Comparison of ENCODE assay signal across 10 cellular contexts in the genomic region with DNA sequence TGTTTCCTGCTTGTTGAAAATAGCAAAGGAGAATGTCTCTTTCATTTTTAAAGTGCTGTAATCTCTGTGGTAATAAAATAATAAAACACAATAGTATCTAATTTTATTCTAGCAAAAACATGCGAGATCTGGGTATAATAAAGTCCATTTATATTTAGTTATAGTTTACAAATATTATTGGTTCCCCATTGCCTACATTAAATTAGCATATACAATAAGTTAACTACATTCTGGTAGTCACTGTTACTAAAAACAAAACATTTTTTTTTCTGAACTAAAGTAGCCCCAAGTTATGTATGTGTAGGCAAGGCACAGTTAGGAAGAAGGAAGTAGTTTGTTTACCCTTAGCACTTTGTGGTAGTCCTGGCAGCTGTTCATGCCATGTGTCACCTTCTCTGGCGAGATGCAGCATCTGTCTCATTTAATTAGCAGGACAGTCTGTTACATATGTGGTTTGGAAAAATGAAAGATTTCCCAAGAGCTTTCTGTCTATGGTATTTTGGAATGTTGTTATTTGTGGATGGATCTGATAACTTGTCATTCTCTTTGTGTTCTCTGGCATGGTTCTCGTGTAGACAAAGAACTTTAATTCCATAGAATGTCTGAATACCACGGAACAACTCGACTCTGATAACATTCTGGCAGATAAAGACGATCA.
A peak's percentile ranks its signal among the peaks of the same experiment; 100 is the strongest.
DNase-seq lines count a peak whose midpoint lies in the region; ATAC-seq and TF ChIP-seq lines count a peak whose summit lies in the region.
"Had no signal": no experiment of that assay in that cellular context is flagged by ENCODE, and none has a peak within 500 bp of the region (broad histone marks: within the 10 kb centered on the region; RNA-seq: fewer than 3 reads in every experiment).

No MANE protein-coding gene starts in this region.

- WGBS in SK-N-SH (ENCODE audit: low lambda C conversion rate) = 3% methylated on average over 6 of the region's 6 CpGs
- 24 to 35% (median 26%) methylated on average over 6 of the region's 6 CpGs for whole genome bisulfite sequencing in ovary, 3 donors

- TF ChIP-seq CTCF in SK-N-SH (IDR thresholded peaks at IDR 0.05) = no peak
- no peak for TF ChIP-seq CTCF in foreskin keratinocyte (conservative IDR thresholded peaks at IDR 0.05)
- TF ChIP-seq CTCF in ovary (IDR thresholded peaks at IDR 0.05) = no peak

- TF ChIP-seq POLR2A in ovary (IDR thresholded peaks at IDR 0.05) = no peak

- H3K4me1 ChIP-seq in SK-N-SH (ENCODE audit: control insufficient read depth in 1 of 2, insufficient read depth in 2 of 2, low read depth in 1 of 2, low read length in 1 of 2) (no peaks in the 10 kb centered on the region), foreskin keratinocyte (no peaks in the 10 kb centered on the region), ovary (ENCODE audit: insufficient read depth) (no peaks in the 10 kb centered on the region)

- no peak overlapping the region for H3K4me2 ChIP-seq in SK-N-SH

- H3K4me1 Mint-ChIP-seq in effector memory CD8-positive, alpha-beta T cell (ENCODE audit: low read depth in 2 of 2) = no peaks in the 10 kb centered on the region
- H3K4me1 Mint-ChIP-seq: T-helper 17 cell had no signal

- H4K20me1 ChIP-seq in SK-N-SH (ENCODE audit: insufficient read depth) = no peaks in the 10 kb centered on the region

- POLR2A ChIA-PET in SK-N-SH (lab: Yijun Ruan, JAX) = no interaction called here

- H3K4me3 ChIP-seq in SK-N-SH (ENCODE audit: low read depth in 2 of 2, low read length in 1 of 2) (no peak overlapping the region), ovary (no peak overlapping the region)

- no peak overlapping the region for H3K9ac ChIP-seq in SK-N-SH

- no peak overlapping the region for H2AFZ ChIP-seq in SK-N-SH (ENCODE audit: low read depth)

- no peaks in the 10 kb centered on the region for H3K36me3 Mint-ChIP-seq in effector memory CD8-positive, alpha-beta T cell (ENCODE audit: insufficient read depth)

- TF ChIP-seq RAD21 in SK-N-SH (IDR thresholded peaks at IDR 0.05; ENCODE audit: low read length) = no peak

- H3K27ac Mint-ChIP-seq in effector memory CD8-positive, alpha-beta T cell = no peak overlapping the region
- H3K27ac Mint-ChIP-seq: T-helper 17 cell had no signal

- no peaks in the 10 kb centered on the region for H3K79me2 ChIP-seq in SK-N-SH (ENCODE audit: insufficient read depth)

- no peaks in the 10 kb centered on the region for H3K9me2 ChIP-seq in SK-N-SH

- H3K36me3 ChIP-seq in SK-N-SH (replicated peaks in 1 of 2; ENCODE audit: control insufficient read depth in 1 of 2, insufficient read depth in 2 of 2, low read length in 1 of 2) = no peaks in the 10 kb centered on the region
- no peaks in the 10 kb centered on the region for H3K36me3 ChIP-seq in ovary

- TF ChIP-seq EP300 in SK-N-SH (IDR thresholded peaks at IDR 0.05; ENCODE audit: borderline replicate concordance in 1 of 2, low read depth in 1 of 2, low read length in 1 of 2) = no peak
- no peak for TF ChIP-seq EP300 in ovary (IDR thresholded peaks at IDR 0.05)

- CTCF ChIA-PET in SK-N-SH (lab: Yijun Ruan, JAX) = no interaction called here

- H3F3A ChIP-seq in SK-N-SH (replicated peaks; ENCODE audit: insufficient read depth) = peaks cover 9% of the 10 kb centered on the region

- no peaks in the 10 kb centered on the region for H3K9me3 ChIP-seq in SK-N-SH
- H3K9me3 ChIP-seq in ovary = no peaks in the 10 kb centered on the region

- intact Hi-C loops in ovary (cut with DNase I) = no loop called here

- H3K27me3 ChIP-seq in SK-N-SH (ENCODE audit: insufficient read depth) (peaks cover 20% of the 10 kb centered on the region; the same call in 1 of the 2 replicates), foreskin keratinocyte (no peaks in the 10 kb centered on the region), ovary (no peaks in the 10 kb centered on the region)

- peaks cover 0 to 1% of the 10 kb centered on the region in 2 donors for H3K9me3 Mint-ChIP-seq in effector memory CD8-positive, alpha-beta T cell

- H3K27ac ChIP-seq in SK-N-SH (ENCODE audit: low read depth in 2 of 2, low read length in 1 of 2) (no peak overlapping the region), foreskin keratinocyte (no peak overlapping the region), ovary (no peak overlapping the region)

- no peak for DNase-seq in SK-N-SH
- peak; percentile 28 for DNase-seq in SHP77 treated with DMSO at 0.1 percent for 48 hours (lab: John Stamatoyannopoulos, UW)
- peak; percentile 54 to 69 for DNase-seq in foreskin keratinocyte
- no peak for DNase-seq in effector memory CD8-positive, alpha-beta T cell
- DNase-seq in NCI-H2029 (lab: John Stamatoyannopoulos, UW) = no peak
- DNase-seq in ovary = no peak
- DNase-seq: NCI-H1436, T-helper 17 cell had no signal

- ATAC-seq in SK-N-SH treated with all-trans-retinoic acid at 6 μM for 48 hours = no peak
- peak; percentile 81 for ATAC-seq in foreskin keratinocyte
- ATAC-seq in effector memory CD8-positive, alpha-beta T cell (replicated peaks) = no peak
- no peak for ATAC-seq in GM19455 (IDR thresholded peaks at IDR 0.05; ENCODE audit: unreplicated experiment)
- ATAC-seq: T-helper 17 cell had no signal

- no peak overlapping the region for H3K4me3 Mint-ChIP-seq in effector memory CD8-positive, alpha-beta T cell
- H3K4me3 Mint-ChIP-seq: T-helper 17 cell had no signal

- H3K27me3 Mint-ChIP-seq in effector memory CD8-positive, alpha-beta T cell = no peaks in the 10 kb centered on the region
- H3K27me3 Mint-ChIP-seq: T-helper 17 cell had no signal

TF ChIP-seq in SK-N-SH, 30 proteins besides CTCF, POLR2A, EP300 and RAD21:
- TF ChIP-seq, protein P1, sequence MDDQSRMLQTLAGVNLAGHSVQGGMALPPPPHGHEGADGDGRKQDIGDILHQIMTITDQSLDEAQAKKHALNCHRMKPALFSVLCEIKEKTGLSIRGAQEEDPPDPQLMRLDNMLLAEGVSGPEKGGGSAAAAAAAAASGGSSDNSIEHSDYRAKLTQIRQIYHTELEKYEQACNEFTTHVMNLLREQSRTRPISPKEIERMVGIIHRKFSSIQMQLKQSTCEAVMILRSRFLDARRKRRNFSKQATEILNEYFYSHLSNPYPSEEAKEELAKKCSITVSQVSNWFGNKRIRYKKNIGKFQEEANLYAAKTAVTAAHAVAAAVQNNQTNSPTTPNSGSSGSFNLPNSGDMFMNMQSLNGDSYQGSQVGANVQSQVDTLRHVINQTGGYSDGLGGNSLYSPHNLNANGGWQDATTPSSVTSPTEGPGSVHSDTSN (IDR thresholded peaks at IDR 0.05) = peak; percentile 31; the same call in 1 of the 2 replicates
- TF ChIP-seq POLR2AphosphoS5 (IDR thresholded peaks at IDR 0.05; ENCODE audit: low read depth, low read length) = no peak
- no peak for TF ChIP-seq EZH2phosphoT487 (IDR thresholded peaks at IDR 0.05; ENCODE audit: borderline replicate concordance, low read depth)
- TF ChIP-seq SIN3A (IDR thresholded peaks at IDR 0.05; ENCODE audit: borderline replicate concordance, low read depth, low read length) = no peak

TF ChIP-seq in SK-N-SH treated with all-trans-retinoic acid at 6 μM for 48 hours, 23 proteins besides CTCF, POLR2A, EP300 and RAD21:
- TF ChIP-seq ZNF70 (CRISPR knock-in tag; IDR thresholded peaks at IDR 0.05) = no peak
- TF ChIP-seq CSDC2 (CRISPR knock-in tag; IDR thresholded peaks at IDR 0.05) = no peak
- TF ChIP-seq OSR1 (CRISPR knock-in tag; IDR thresholded peaks at IDR 0.05) = no peak
- TF ChIP-seq RARB (CRISPR knock-in tag; IDR thresholded peaks at IDR 0.05) = no peak
- no peak for TF ChIP-seq ZNF565 (CRISPR knock-in tag; conservative IDR thresholded peaks at IDR 0.05; ENCODE audit: low read depth)
- TF ChIP-seq CREB5 (CRISPR knock-in tag; IDR thresholded peaks at IDR 0.05; ENCODE audit: low read depth) = no peak
- TF ChIP-seq, protein P2, sequence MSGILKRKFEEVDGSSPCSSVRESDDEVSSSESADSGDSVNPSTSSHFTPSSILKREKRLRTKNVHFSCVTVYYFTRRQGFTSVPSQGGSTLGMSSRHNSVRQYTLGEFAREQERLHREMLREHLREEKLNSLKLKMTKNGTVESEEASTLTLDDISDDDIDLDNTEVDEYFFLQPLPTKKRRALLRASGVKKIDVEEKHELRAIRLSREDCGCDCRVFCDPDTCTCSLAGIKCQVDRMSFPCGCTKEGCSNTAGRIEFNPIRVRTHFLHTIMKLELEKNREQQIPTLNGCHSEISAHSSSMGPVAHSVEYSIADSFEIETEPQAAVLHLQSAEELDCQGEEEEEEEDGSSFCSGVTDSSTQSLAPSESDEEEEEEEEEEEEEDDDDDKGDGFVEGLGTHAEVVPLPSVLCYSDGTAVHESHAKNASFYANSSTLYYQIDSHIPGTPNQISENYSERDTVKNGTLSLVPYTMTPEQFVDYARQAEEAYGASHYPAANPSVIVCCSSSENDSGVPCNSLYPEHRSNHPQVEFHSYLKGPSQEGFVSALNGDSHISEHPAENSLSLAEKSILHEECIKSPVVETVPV (CRISPR knock-in tag; IDR thresholded peaks at IDR 0.05) = no peak
- TF ChIP-seq ZFP3 (CRISPR knock-in tag; IDR thresholded peaks at IDR 0.05) = no peak
- TF ChIP-seq ARNTL (CRISPR knock-in tag; IDR thresholded peaks at IDR 0.05; ENCODE audit: borderline replicate concordance, low read depth) = no peak
- TF ChIP-seq ZC3H10 (CRISPR knock-in tag; IDR thresholded peaks at IDR 0.05) = no peak
- TF ChIP-seq ESRRG (CRISPR knock-in tag; IDR thresholded peaks at IDR 0.05) = no peak
- TF ChIP-seq SNAI2 (CRISPR knock-in tag; IDR thresholded peaks at IDR 0.05) = no peak
- TF ChIP-seq ZNF8 (CRISPR knock-in tag; IDR thresholded peaks at IDR 0.05) = no peak
- no peak for TF ChIP-seq BACH2 (CRISPR knock-in tag; IDR thresholded peaks at IDR 0.05; ENCODE audit: borderline replicate concordance)

Comparison
In these comparisons a context has a peak if more than half of its experiments do, and no peak if none do; other contexts are left out.
1. DNase-seq: peak in SHP77 treated with DMSO at 0.1 percent for 48 hours (single experiment) and foreskin keratinocyte (2 of 2); none in SK-N-SH (single experiment), effector memory CD8-positive, alpha-beta T cell (0 of 3), NCI-H2029 (single experiment) and ovary (0 of 5).